Comparison of ENCODE assay signal across 14 cellular contexts in the genomic region with DNA sequence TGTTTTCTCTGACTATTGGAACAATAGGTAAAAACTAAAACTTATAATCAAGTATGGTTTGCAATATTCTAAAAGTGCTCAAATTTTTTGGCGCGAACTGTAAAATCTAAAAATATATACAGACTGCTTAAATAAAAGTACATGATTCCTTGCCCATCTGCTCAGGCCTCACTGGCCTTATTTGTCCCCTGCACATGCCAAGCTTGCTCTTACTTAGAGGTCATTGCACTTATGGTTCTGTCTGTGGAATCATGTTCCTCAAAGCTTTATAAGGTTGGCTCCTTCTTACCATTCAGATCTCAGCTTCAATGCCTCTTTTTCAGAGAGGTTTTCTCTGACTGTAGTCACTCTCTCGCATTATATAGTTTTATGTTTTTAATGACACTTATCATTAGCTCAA. TPM values are rescaled to one million over a fixed set of nuclear protein-coding genes. Genes with fewer than 3 reads are reported as not detected.
DNase-seq lines count a peak whose midpoint lies in the region; ATAC-seq and TF ChIP-seq lines count a peak whose summit lies in the region.
"Had no signal": no experiment of that assay in that cellular context is flagged by ENCODE, and none has a peak within 500 bp of the region (broad histone marks: within the 10 kb centered on the region; RNA-seq: fewer than 3 reads in every experiment).

No MANE protein-coding gene starts in this region.

- H3K4me1 ChIP-seq in heart left ventricle = peaks cover 0 to 8% (median 0%) of the 10 kb centered on the region in 12 donors
- H3K4me1 ChIP-seq: A549, BLaER1, HAP-1 had no signal

- WGBS in heart left ventricle, 4 donors = 54 to 89% (median 67%) methylated on average over 3 of the region's 3 CpGs

- no peak overlapping the region for H3K27ac ChIP-seq in heart left ventricle
- H3K27ac ChIP-seq: 22Rv1, A549, BLaER1, GM23248 had no signal

- no peaks in the 10 kb centered on the region for H3K27me3 Mint-ChIP-seq in nephron (ENCODE audit: low read depth)

- H3K9me3 Mint-ChIP-seq in nephron = no peaks in the 10 kb centered on the region
- H3K9me3 Mint-ChIP-seq: CD8-positive, alpha-beta T cell had no signal

- peak; percentile 77 for ATAC-seq in Right ventricle myocardium superior (ENCODE audit: poor library complexity)
- no peak for ATAC-seq in heart left ventricle
- ATAC-seq: A549; CD8-positive, alpha-beta T cell had no signal

- DNase-seq in NCI-H2171 treated with DMSO at 0.1 percent for 48 hours (lab: John Stamatoyannopoulos, UW) (peak; percentile 58), NCI-H2171 (lab: John Stamatoyannopoulos, UW) (no peak), Right ventricle myocardium superior (no peak), heart left ventricle (no peak), NCI-H524 treated with DMSO at 0.1 percent for 48 hours (lab: John Stamatoyannopoulos, UW) (peak; percentile 72), kidney glomerular epithelial cell (lab: John Stamatoyannopoulos, UW) (no peak)
- DNase-seq: Calu3; CD8-positive, alpha-beta T cell had no signal

- no peak for TF ChIP-seq POLR2A in heart left ventricle (IDR thresholded peaks at IDR 0.05)

- peaks cover 58% of the 10 kb centered on the region for H3K4me1 Mint-ChIP-seq in nephron

- no peaks in the 10 kb centered on the region for H3K36me3 ChIP-seq in heart left ventricle
- H3K36me3 ChIP-seq: BLaER1, HAP-1 had no signal

- H3K9me3 ChIP-seq in heart left ventricle = no peaks in the 10 kb centered on the region
- H3K9me3 ChIP-seq: A549, BLaER1, HAP-1 had no signal

- no peak overlapping the region for H3K4me3 Mint-ChIP-seq in nephron
- H3K4me3 Mint-ChIP-seq: CD8-positive, alpha-beta T cell had no signal

- H3K36me3 Mint-ChIP-seq in nephron (ENCODE audit: low read depth) = no peaks in the 10 kb centered on the region
- H3K36me3 Mint-ChIP-seq: CD8-positive, alpha-beta T cell had no signal

- no peaks in the 10 kb centered on the region for H3K27me3 ChIP-seq in heart left ventricle
- H3K27me3 ChIP-seq: BLaER1 had no signal

- intact Hi-C loops in Right ventricle myocardium superior (cut with DNase I) = no loop called here
- intact Hi-C loops in heart left ventricle (cut with DNase I) = no loop called here

- peak overlapping the region; percentile 16 to 92 (median 73) for H3K27ac Mint-ChIP-seq in nephron
- H3K27ac Mint-ChIP-seq: CD8-positive, alpha-beta T cell had no signal

- no peak overlapping the region for H3K4me3 ChIP-seq in heart left ventricle
- H3K4me3 ChIP-seq: A549, BLaER1, GM23248, HAP-1 had no signal

- TF ChIP-seq CTCF in heart left ventricle (IDR thresholded peaks at IDR 0.05) (no peak), nephron (IDR thresholded peaks at IDR 0.05; ENCODE audit: unreplicated experiment in 3 of 3) (no peak)

RNA-seq across cellular contexts. Expression of gene SMARCA2, which starts 54.5 kb away (rescaled TPM):
- total RNA-seq in Right ventricle myocardium superior = 101 TPM
- total RNA-seq in heart left ventricle = 100 to 1,000 TPM in 6 of 9 donors, 10 to 100 TPM in 3; 88.0 to 149 (median 115) TPM
- 10 to 100 TPM; 29.3 to 31.8 TPM for polyA plus RNA-seq in heart left ventricle

Comparison
In these comparisons a context has a peak if more than half of its experiments do, and no peak if none do; other contexts are left out.
1. DNase-seq: peak in NCI-H2171 treated with DMSO at 0.1 percent for 48 hours (single experiment) and NCI-H524 treated with DMSO at 0.1 percent for 48 hours (single experiment); none in NCI-H2171 (single experiment), Right ventricle myocardium superior (single experiment), heart left ventricle (0 of 5) and kidney glomerular epithelial cell (single experiment).